ENCODE assay signal across 1 cellular context in genomic region chr22:48055185-48055584, GRCh38.
A peak's percentile ranks its signal among the peaks of the same experiment; 100 is the strongest.
TF ChIP-seq lines count a peak whose summit lies in the region.

No MANE protein-coding gene starts in this region.

TF ChIP-seq in GM12878, 131 proteins besides CTCF, POLR2A, EP300 and RAD21:
- TF ChIP-seq MYB (IDR thresholded peaks at IDR 0.05; ENCODE audit: borderline replicate concordance, low read depth, low read length) (no peak), ESRRA (IDR thresholded peaks at IDR 0.05; ENCODE audit: low read length) (no peak), DPF2 (IDR thresholded peaks at IDR 0.05) (no peak), NKRF (conservative IDR thresholded peaks at IDR 0.05) (no peak), PAX8 (IDR thresholded peaks at IDR 0.05) (no peak), NFIC (IDR thresholded peaks at IDR 0.05; ENCODE audit: low read depth, low read length) (0 out of 2 replicates have a peak, but pooled peaks have one; percentile 19), MYC (IDR thresholded peaks at IDR 0.05; ENCODE audit: insufficient read depth, insufficient read length, insufficient replicate concordance, low read length, severe bottlenecking) (no peak), CREB1 (IDR thresholded peaks at IDR 0.05; ENCODE audit: low read depth) (no peak), EED (IDR thresholded peaks at IDR 0.05; ENCODE audit: low read depth) (no peak), YBX1 (IDR thresholded peaks at IDR 0.05) (no peak), NRF1 (conservative IDR thresholded peaks at IDR 0.05; ENCODE audit: low read depth, low read length) (no peak), EZH2 (IDR thresholded peaks at IDR 0.05; ENCODE audit: borderline replicate concordance, control insufficient read depth, low read depth, low read length) (no peak), RAD51 (IDR thresholded peaks at IDR 0.05) (no peak)
- TF ChIP-seq, protein P1, sequence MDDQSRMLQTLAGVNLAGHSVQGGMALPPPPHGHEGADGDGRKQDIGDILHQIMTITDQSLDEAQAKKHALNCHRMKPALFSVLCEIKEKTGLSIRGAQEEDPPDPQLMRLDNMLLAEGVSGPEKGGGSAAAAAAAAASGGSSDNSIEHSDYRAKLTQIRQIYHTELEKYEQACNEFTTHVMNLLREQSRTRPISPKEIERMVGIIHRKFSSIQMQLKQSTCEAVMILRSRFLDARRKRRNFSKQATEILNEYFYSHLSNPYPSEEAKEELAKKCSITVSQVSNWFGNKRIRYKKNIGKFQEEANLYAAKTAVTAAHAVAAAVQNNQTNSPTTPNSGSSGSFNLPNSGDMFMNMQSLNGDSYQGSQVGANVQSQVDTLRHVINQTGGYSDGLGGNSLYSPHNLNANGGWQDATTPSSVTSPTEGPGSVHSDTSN (IDR thresholded peaks at IDR 0.05; ENCODE audit: insufficient replicate concordance, low read depth, low read length), result peak; percentile 34
- TF ChIP-seq, protein P2, sequence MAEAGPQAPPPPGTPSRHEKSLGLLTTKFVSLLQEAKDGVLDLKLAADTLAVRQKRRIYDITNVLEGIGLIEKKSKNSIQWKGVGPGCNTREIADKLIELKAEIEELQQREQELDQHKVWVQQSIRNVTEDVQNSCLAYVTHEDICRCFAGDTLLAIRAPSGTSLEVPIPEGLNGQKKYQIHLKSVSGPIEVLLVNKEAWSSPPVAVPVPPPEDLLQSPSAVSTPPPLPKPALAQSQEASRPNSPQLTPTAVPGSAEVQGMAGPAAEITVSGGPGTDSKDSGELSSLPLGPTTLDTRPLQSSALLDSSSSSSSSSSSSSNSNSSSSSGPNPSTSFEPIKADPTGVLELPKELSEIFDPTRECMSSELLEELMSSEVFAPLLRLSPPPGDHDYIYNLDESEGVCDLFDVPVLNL (IDR thresholded peaks at IDR 0.05; ENCODE audit: low read depth, low read length), result no peak
- TF ChIP-seq, protein P3, sequence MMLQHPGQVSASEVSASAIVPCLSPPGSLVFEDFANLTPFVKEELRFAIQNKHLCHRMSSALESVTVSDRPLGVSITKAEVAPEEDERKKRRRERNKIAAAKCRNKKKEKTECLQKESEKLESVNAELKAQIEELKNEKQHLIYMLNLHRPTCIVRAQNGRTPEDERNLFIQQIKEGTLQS (IDR thresholded peaks at IDR 0.05; ENCODE audit: borderline replicate concordance, extremely low read depth, low read depth, low read length), result no peak
